9 cellular contexts compared by ENCODE assay signal in the genomic region with DNA sequence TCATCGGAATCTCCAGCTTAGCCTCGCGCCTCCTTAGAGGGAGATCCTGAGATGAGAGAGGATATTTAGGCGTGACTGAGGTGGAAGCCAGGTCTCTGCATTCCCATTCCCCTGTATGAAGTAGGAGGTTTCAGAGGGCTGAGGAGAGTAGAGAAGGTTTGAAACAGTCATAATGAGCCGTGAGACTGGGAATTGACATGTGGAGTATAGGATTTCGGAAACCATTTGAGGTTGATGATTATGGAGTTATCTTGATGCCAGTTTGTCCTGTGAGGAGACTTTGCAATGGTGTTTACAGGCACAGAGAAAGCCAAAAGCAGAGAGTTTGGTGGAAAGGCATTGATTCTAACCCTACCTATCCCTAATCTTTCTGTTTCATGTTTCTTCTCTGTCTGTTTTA. TPM values are rescaled to one million over a fixed set of nuclear protein-coding genes. Genes with fewer than 3 reads are reported as not detected.
DNase-seq lines count a peak whose midpoint lies in the region; ATAC-seq, FAIRE-seq and TF ChIP-seq lines count a peak whose summit lies in the region.
"Had no signal": no experiment of that assay in that cellular context is flagged by ENCODE, and none has a peak within 500 bp of the region (broad histone marks: within the 10 kb centered on the region; RNA-seq: fewer than 3 reads in every experiment).

No MANE protein-coding gene starts in this region.

- DNase-seq in right atrium auricular region (ENCODE audit: low spot score) (no peak), Right ventricle myocardium superior (no peak), mesenchymal stem cell (peak; percentile 14), uterus (no peak), small intestine (no peak), NCI-H526 (lab: John Stamatoyannopoulos, UW) (no peak), NCI-H446 treated with DMSO at 0.1 percent for 48 hours (lab: John Stamatoyannopoulos, UW) (no peak)

- H3K27ac ChIP-seq in right atrium auricular region (peak overlapping the region; percentile 81 to 90), mesenchymal stem cell (ENCODE audit: low read length, poor library complexity, severe bottlenecking) (no peak overlapping the region), uterus (peak overlapping the region; percentile 57 to 65), small intestine (ENCODE audit: low read depth in 1 of 2, low read length in 1 of 2) (peak overlapping the region in 1 of 2 donors; percentile 45)

- no peak overlapping the region for H3K18ac ChIP-seq in mesenchymal stem cell (ENCODE audit: low read depth in 1 of 2, low read length in 2 of 2)

- H3K27me3 ChIP-seq in right atrium auricular region (no peaks in the 10 kb centered on the region), mesenchymal stem cell (ENCODE audit: control insufficient read depth in 1 of 2, insufficient read depth in 1 of 2, low read length in 2 of 2) (peaks cover 0 to 6% of the 10 kb centered on the region in 2 experiments), uterus (no peaks in the 10 kb centered on the region), small intestine (ENCODE audit: control insufficient read depth in 2 of 2, insufficient read depth in 2 of 2, low read length in 2 of 2) (no peaks in the 10 kb centered on the region)

- TF ChIP-seq POLR2A in uterus (IDR thresholded peaks at IDR 0.05): no peak

- H2AFZ ChIP-seq in mesenchymal stem cell (ENCODE audit: low read depth, low read length): no peak overlapping the region

- no peak overlapping the region for H3K23ac ChIP-seq in mesenchymal stem cell (ENCODE audit: low read length in 2 of 2)

- H3K36me3 Mint-ChIP-seq in brain: no peaks in the 10 kb centered on the region

- intact Hi-C loops in Right ventricle myocardium superior (cut with DNase I) (loop anchor here (5.0 kb wide), 1 partner anchor 67 kb away; no protein-coding TSS in a partner anchor), uterus (cut with DNase I; ENCODE audit: low total_unique reads) (no loop called here)

- H3K9me3 ChIP-seq in right atrium auricular region: no peaks in the 10 kb centered on the region
- no peaks in the 10 kb centered on the region for H3K9me3 ChIP-seq in mesenchymal stem cell (ENCODE audit: control insufficient read depth, low read length)
- no peaks in the 10 kb centered on the region for H3K9me3 ChIP-seq in uterus
- no peaks in the 10 kb centered on the region for H3K9me3 ChIP-seq in small intestine (ENCODE audit: control insufficient read depth, low read depth)

- peaks cover 7% of the 10 kb centered on the region for H3K79me1 ChIP-seq in mesenchymal stem cell (replicated peaks; ENCODE audit: low read length, poor library complexity, severe bottlenecking)

- H4K8ac ChIP-seq in mesenchymal stem cell (ENCODE audit: low read length): no peak overlapping the region

- peaks cover 12% of the 10 kb centered on the region for H3K4me1 Mint-ChIP-seq in brain

- no peak overlapping the region for H2BK12ac ChIP-seq in mesenchymal stem cell (ENCODE audit: low read length in 2 of 2)

- H2BK5ac ChIP-seq in mesenchymal stem cell (ENCODE audit: low read depth, low read length, poor library complexity, severe bottlenecking): no peak overlapping the region

- H4K91ac ChIP-seq in mesenchymal stem cell (ENCODE audit: low read length): no peak overlapping the region

- peak overlapping the region; percentile 79 for H3K9ac ChIP-seq in mesenchymal stem cell (ENCODE audit: low read length)

- peak overlapping the region; percentile 73 to 89 (median 86) for H3K4me3 Mint-ChIP-seq in brain

- FAIRE-seq in small intestine (lab: Jason Lieb, UNC): no peak
- FAIRE-seq: K562 had no signal

- no peak overlapping the region for H2AK5ac ChIP-seq in mesenchymal stem cell (ENCODE audit: low read length, severe bottlenecking)

- H3K4me1 ChIP-seq in right atrium auricular region (peaks cover 0 to 20% of the 10 kb centered on the region in 2 donors), mesenchymal stem cell (ENCODE audit: control insufficient read depth, insufficient read depth, low read depth, low read length) (peaks cover 13% of the 10 kb centered on the region), uterus (no peaks in the 10 kb centered on the region), small intestine (ENCODE audit: control insufficient read depth in 2 of 2, insufficient read depth in 1 of 2, low read depth in 1 of 2, low read length in 1 of 2) (no peaks in the 10 kb centered on the region)

- peak overlapping the region; percentile 92 for H3K4me2 ChIP-seq in mesenchymal stem cell (ENCODE audit: low read length, poor library complexity, severe bottlenecking)

- H3K4me3 ChIP-seq in right atrium auricular region (peak overlapping the region; percentile 51 to 66), mesenchymal stem cell (ENCODE audit: insufficient read depth in 1 of 2, low read depth in 1 of 2, low read length in 2 of 2) (peak overlapping the region; percentile 71 to 83), uterus (peak overlapping the region; percentile 34 to 53), small intestine (ENCODE audit: low read depth in 1 of 2, low read length in 2 of 2) (no peak overlapping the region)
- H3K4me3 ChIP-seq: K562 had no signal

- H2BK120ac ChIP-seq in mesenchymal stem cell (ENCODE audit: low read depth, low read length): no peak overlapping the region

- H2BK15ac ChIP-seq in mesenchymal stem cell (ENCODE audit: low read depth, poor library complexity, severe bottlenecking): no peak overlapping the region

- no peak overlapping the region for H3K14ac ChIP-seq in mesenchymal stem cell (ENCODE audit: low read length in 2 of 2)

- H3K27me3 Mint-ChIP-seq in brain: peaks cover 16% of the 10 kb centered on the region

- no peak overlapping the region for H3K4ac ChIP-seq in mesenchymal stem cell (ENCODE audit: low read depth in 1 of 2, low read length in 2 of 2)

- H3K36me3 ChIP-seq in right atrium auricular region (no peaks in the 10 kb centered on the region), mesenchymal stem cell (ENCODE audit: control insufficient read depth in 1 of 2, insufficient read depth in 2 of 2, low read depth in 1 of 2, low read length in 2 of 2) (no peaks in the 10 kb centered on the region), uterus (no peaks in the 10 kb centered on the region), small intestine (ENCODE audit: control insufficient read depth in 2 of 2, insufficient read depth in 2 of 2, low read length in 2 of 2) (no peaks in the 10 kb centered on the region)

- peak overlapping the region in 4 of 5 experiments; percentile 22 to 73 (median 52) for H3K27ac Mint-ChIP-seq in brain

- WGBS in mesenchymal stem cell: 28% methylated on average over 6 of the region's 6 CpGs
- 24 to 73% (median 46%) methylated on average over 6 of the region's 6 CpGs for WGBS in small intestine, 3 donors

- TF ChIP-seq CTCF in right atrium auricular region (IDR thresholded peaks at IDR 0.05) (no peak), brain (conservative IDR thresholded peaks at IDR 0.05) (no peak), uterus (IDR thresholded peaks at IDR 0.05) (no peak)

- ATAC-seq in Right ventricle myocardium superior (ENCODE audit: poor library complexity): no peak
- ATAC-seq: K562 had no signal

- peaks cover 0 to 5% (median 0%) of the 10 kb centered on the region in 5 experiments for H3K9me3 Mint-ChIP-seq in brain

RNA-seq across cellular contexts. Expression of a gene that starts 2.0 kb away (rescaled TPM):
- total RNA-seq in right atrium auricular region (10 to 100 TPM; 33.6 to 50.5 TPM), Right ventricle myocardium superior (14.2 TPM), uterus (10 to 100 TPM in 2 of 4 donors, 1 to 10 TPM in 2; 7.2 to 32.0 (median 9.1) TPM)
- polyA plus RNA-seq in brain (ENCODE audit: insufficient read depth, low read depth, low replicate concordance) (9.9 TPM), small intestine (1 to 10 TPM in 1 of 3 donors, under 1 TPM in 1, not detected in 1; 0.54 to 3.8 TPM)
- 3.1 TPM for polyA plus RNA-seq in mesenchymal stem cell (2013, experiment 1 of 2)
- polyA plus RNA-seq in mesenchymal stem cell (2013, experiment 2 of 2): 3.4 TPM

RNA-seq across cellular contexts. Expression of a gene that starts 30.4 kb away (rescaled TPM):
- total RNA-seq in right atrium auricular region (1 to 10 TPM; 2.4 to 2.9 TPM), Right ventricle myocardium superior (2.7 TPM), uterus (1 to 10 TPM; 1.2 to 7.8 (median 5.3) TPM)
- polyA plus RNA-seq in brain (ENCODE audit: insufficient read depth, low read depth, low replicate concordance) (0.83 TPM), small intestine (1 to 10 TPM in 2 of 3 donors, under 1 TPM in 1; 0.89 to 1.5 (median 1.1) TPM)
- polyA plus RNA-seq in mesenchymal stem cell (2013, experiment 1 of 2): 1.7 TPM
- 1.9 TPM for polyA plus RNA-seq in mesenchymal stem cell (2013, experiment 2 of 2)

Comparison
In these comparisons a context has a peak if more than half of its experiments do, and no peak if none do; other contexts are left out.
1. H3K4me3 ChIP-seq: peak in right atrium auricular region (2 of 2), mesenchymal stem cell (2 of 2) and uterus (2 of 2); none in small intestine (0 of 2).